Comparison of ENCODE assay signal across 8 cellular contexts in the genomic region with DNA sequence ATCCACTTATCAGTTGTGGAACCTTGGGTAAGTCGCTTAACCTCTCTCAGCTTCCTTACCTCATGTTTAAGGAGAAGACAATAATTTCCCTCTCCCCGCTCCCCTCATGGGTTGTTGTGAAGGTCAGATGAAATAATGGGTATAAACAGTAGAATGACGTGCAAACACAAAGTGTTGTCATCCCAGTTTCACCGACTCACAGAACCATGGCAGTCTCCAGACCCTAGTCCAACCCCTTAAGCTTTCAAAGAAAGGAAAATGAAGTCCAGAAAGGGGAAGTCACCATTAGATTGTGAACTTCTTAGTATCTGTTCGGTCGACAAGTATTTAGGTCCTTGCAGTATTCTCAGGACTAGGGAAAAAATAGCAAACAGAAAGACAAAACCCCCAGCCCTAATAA. TPM values are rescaled to one million over a fixed set of nuclear protein-coding genes. Genes with fewer than 3 reads are reported as not detected.
DNase-seq lines count a peak whose midpoint lies in the region; ATAC-seq and TF ChIP-seq lines count a peak whose summit lies in the region.

No MANE protein-coding gene starts in this region.

- H3K9me3 Mint-ChIP-seq in activated T-cell treated with anti-CD3 and anti-CD28 coated beads, Interleukin-2, amount 50 U/mL, for 24 hours = no peaks in the 10 kb centered on the region
- no peaks in the 10 kb centered on the region for H3K9me3 Mint-ChIP-seq in WTC11

- POLR2A ChIA-PET in WTC11 (lab: Charles Lee) = no interaction called here

- peak overlapping the region; percentile 98 for H3K27ac Mint-ChIP-seq in activated T-cell treated with anti-CD3 and anti-CD28 coated beads, Interleukin-2, amount 50 U/mL, for 24 hours
- no peak overlapping the region for H3K27ac Mint-ChIP-seq in WTC11

- peaks cover 61% of the 10 kb centered on the region for H3K36me3 Mint-ChIP-seq in activated T-cell treated with anti-CD3 and anti-CD28 coated beads, Interleukin-2, amount 50 U/mL, for 24 hours (ENCODE audit: low read depth)
- H3K36me3 Mint-ChIP-seq in WTC11 = peaks cover 10% of the 10 kb centered on the region

- no peaks in the 10 kb centered on the region for H3K27me3 ChIP-seq in suprapubic skin

- CTCF ChIA-PET in WTC11 (lab: Charles Lee) = no interaction called here

- no peak for TF ChIP-seq EP300 in suprapubic skin (IDR thresholded peaks at IDR 0.05)

- peaks cover 3% of the 10 kb centered on the region for H3K36me3 ChIP-seq in suprapubic skin

- no peak overlapping the region for H3K27ac ChIP-seq in suprapubic skin

- peaks cover 36% of the 10 kb centered on the region for H3K4me1 Mint-ChIP-seq in activated T-cell treated with anti-CD3 and anti-CD28 coated beads, Interleukin-2, amount 50 U/mL, for 24 hours (ENCODE audit: low read depth)
- peaks cover 15% of the 10 kb centered on the region for H3K4me1 Mint-ChIP-seq in WTC11

- peak overlapping the region; percentile 96 for H3K4me3 Mint-ChIP-seq in activated T-cell treated with anti-CD3 and anti-CD28 coated beads, Interleukin-2, amount 50 U/mL, for 24 hours
- H3K4me3 Mint-ChIP-seq in WTC11 = peak overlapping the region; percentile 92

- peaks cover 41% of the 10 kb centered on the region for H3K4me1 ChIP-seq in suprapubic skin

- no peaks in the 10 kb centered on the region for H3K27me3 Mint-ChIP-seq in activated T-cell treated with anti-CD3 and anti-CD28 coated beads, Interleukin-2, amount 50 U/mL, for 24 hours
- no peaks in the 10 kb centered on the region for H3K27me3 Mint-ChIP-seq in WTC11 (ENCODE audit: low read depth)

- DNase-seq in activated T-cell treated with anti-CD3 and anti-CD28 coated beads, Interleukin-2, amount 50 U/mL, for 24 hours = no peak
- no peak for DNase-seq in activated T-cell treated with anti-CD3 and anti-CD28 coated beads, Interleukin-2, amount 50 U/mL, for 1 hour
- DNase-seq in WTC11 (ENCODE audit: low spot score) (no peak), suprapubic skin (ENCODE audit: low spot score in 2 of 2) (no peak), iPS-NIHi11 (ENCODE audit: low spot score) (no peak)
- DNase-seq in activated CD4-positive, CD25-positive, alpha-beta regulatory T cell (lab: John Stamatoyannopoulos, UW) = no peak

- H3K4me3 ChIP-seq in iPS-18c (ENCODE audit: insufficient read depth, low read depth, low read length) (peak overlapping the region; percentile 82), suprapubic skin (peak overlapping the region; percentile 83)

- no peak for TF ChIP-seq POLR2A in suprapubic skin (IDR thresholded peaks at IDR 0.05)

- ATAC-seq in WTC11 = no peak
- ATAC-seq in HG03280 (IDR thresholded peaks at IDR 0.05; ENCODE audit: unreplicated experiment) = no peak

- TF ChIP-seq CTCF in WTC11 (IDR thresholded peaks at IDR 0.05) = no peak
- TF ChIP-seq CTCF in suprapubic skin (IDR thresholded peaks at IDR 0.05) = no peak

- H3K9me3 ChIP-seq in iPS-18c (ENCODE audit: control insufficient read depth, insufficient read depth, low read length) (no peaks in the 10 kb centered on the region), suprapubic skin (no peaks in the 10 kb centered on the region)

- WGBS in suprapubic skin = 61% methylated on average over 6 of the region's 6 CpGs

TF ChIP-seq in WTC11, 78 proteins besides CTCF, POLR2A, EP300 and RAD21:
- TF ChIP-seq TP53 (CRISPR knock-in tag; IDR thresholded peaks at IDR 0.05) (no peak), ZNF138 (CRISPR knock-in tag; conservative IDR thresholded peaks at IDR 0.05) (no peak), FOXP1 (CRISPR knock-in tag; IDR thresholded peaks at IDR 0.05; ENCODE audit: borderline replicate concordance) (no peak), TEAD4 (CRISPR knock-in tag; IDR thresholded peaks at IDR 0.05) (no peak), ZNF396 (CRISPR knock-in tag; IDR thresholded peaks at IDR 0.05; ENCODE audit: borderline replicate concordance) (no peak)
- TF ChIP-seq, protein P1, sequence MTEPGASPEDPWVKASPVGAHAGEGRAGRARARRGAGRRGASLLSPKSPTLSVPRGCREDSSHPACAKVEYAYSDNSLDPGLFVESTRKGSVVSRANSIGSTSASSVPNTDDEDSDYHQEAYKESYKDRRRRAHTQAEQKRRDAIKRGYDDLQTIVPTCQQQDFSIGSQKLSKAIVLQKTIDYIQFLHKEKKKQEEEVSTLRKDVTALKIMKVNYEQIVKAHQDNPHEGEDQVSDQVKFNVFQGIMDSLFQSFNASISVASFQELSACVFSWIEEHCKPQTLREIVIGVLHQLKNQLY (CRISPR knock-in tag; IDR thresholded peaks at IDR 0.05) = no peak
- TF ChIP-seq, protein P2, sequence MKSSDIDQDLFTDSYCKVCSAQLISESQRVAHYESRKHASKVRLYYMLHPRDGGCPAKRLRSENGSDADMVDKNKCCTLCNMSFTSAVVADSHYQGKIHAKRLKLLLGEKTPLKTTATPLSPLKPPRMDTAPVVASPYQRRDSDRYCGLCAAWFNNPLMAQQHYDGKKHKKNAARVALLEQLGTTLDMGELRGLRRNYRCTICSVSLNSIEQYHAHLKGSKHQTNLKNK (CRISPR knock-in tag; IDR thresholded peaks at IDR 0.05) = no peak
- TF ChIP-seq, protein P3, sequence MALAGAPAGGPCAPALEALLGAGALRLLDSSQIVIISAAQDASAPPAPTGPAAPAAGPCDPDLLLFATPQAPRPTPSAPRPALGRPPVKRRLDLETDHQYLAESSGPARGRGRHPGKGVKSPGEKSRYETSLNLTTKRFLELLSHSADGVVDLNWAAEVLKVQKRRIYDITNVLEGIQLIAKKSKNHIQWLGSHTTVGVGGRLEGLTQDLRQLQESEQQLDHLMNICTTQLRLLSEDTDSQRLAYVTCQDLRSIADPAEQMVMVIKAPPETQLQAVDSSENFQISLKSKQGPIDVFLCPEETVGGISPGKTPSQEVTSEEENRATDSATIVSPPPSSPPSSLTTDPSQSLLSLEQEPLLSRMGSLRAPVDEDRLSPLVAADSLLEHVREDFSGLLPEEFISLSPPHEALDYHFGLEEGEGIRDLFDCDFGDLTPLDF (CRISPR knock-in tag; IDR thresholded peaks at IDR 0.05) = no peak

RNA-seq across cellular contexts. Expression of a gene that starts 1.1 kb away (rescaled TPM):
- total RNA-seq in WTC11 (2021) = 62.4 to 75.7 TPM (median 73.8 TPM) in 3 replicates
- total RNA-seq in suprapubic skin = 10 to 100 TPM; 27.3 to 66.6 (median 57.7) TPM

RNA-seq across cellular contexts. Expression of a gene that starts 2.1 kb away (rescaled TPM):
- 35.0 to 37.3 TPM (median 36.3 TPM) in 3 replicates for total RNA-seq in WTC11 (2021)
- 10 to 100 TPM; 32.7 to 42.7 (median 39.8) TPM for total RNA-seq in suprapubic skin

RNA-seq across cellular contexts. Expression of a gene that starts 5.3 kb away (rescaled TPM):
- total RNA-seq in WTC11 (2021) (61.9 to 82.8 TPM (median 82.5 TPM) in 3 replicates), suprapubic skin (100 to 1,000 TPM; 150 to 284 (median 205) TPM)

RNA-seq across cellular contexts. Expression of a gene that starts 26.6 kb away (rescaled TPM):
- total RNA-seq in WTC11 (2021) (66.3 to 79.1 TPM (median 70.6 TPM) in 3 replicates), suprapubic skin (1 to 10 TPM in 2 of 4 donors, under 1 TPM in 2; 0.42 to 2.7 (median 1.0) TPM)

RNA-seq across cellular contexts. Expression of a gene that starts 34.9 kb away (rescaled TPM):
- total RNA-seq in WTC11 (2021) (172 to 175 TPM (median 174 TPM) in 3 replicates), suprapubic skin (100 to 1,000 TPM; 160 to 278 (median 240) TPM)
